In the genomic region with DNA sequence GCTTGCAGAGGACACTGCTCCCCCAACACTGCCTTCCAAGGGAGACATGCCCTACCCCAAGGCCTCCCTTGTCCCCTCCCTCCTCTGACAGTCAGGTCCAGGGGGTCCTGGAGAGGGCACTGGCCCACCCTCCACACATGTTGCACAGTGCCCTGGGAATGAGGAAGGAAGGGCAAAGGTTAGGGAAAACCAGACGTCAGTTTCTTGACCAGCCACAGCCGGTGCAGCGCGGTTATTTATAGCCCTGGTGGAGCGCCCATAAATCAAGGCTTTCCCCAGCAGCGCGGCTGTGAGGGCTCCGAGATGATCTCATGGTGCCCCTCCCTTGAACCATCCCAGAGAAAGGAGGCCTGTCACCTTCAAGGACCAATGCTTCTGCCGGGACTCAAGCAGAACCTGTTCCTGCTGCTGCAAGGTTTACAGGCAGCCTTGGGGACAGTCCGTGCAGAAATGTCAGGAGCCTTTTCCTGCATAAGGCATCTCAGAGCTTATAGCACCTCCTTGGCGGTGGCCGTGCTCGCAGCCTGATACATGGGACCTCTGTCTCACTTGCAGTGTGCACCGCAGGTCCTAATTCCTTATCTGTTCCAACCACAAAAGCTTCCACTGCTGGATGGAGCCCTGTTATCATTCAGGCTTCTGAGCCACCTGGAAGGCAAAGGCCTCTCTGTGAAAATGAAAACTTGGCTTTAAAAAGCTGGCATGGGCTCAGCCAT, we compare ENCODE assay signal across 10 cellular contexts.
DNase-seq lines count a peak whose midpoint lies in the region; ATAC-seq and TF ChIP-seq lines count a peak whose summit lies in the region.
"Had no signal": no experiment of that assay in that cellular context is flagged by ENCODE, and none has a peak within 500 bp of the region (broad histone marks: within the 10 kb centered on the region; RNA-seq: fewer than 3 reads in every experiment).

No MANE protein-coding gene starts in this region.

- ATAC-seq in GM21390 (IDR thresholded peaks at IDR 0.05; ENCODE audit: unreplicated experiment): no peak

- H3K79me2 ChIP-seq in fibroblast of lung (ENCODE audit: control insufficient read depth, insufficient read depth, low read length): no peaks in the 10 kb centered on the region

- peaks cover 10% of the 10 kb centered on the region for H3K9me3 Mint-ChIP-seq in nephron

- H3K4me1 Mint-ChIP-seq in nephron: peaks cover 25% of the 10 kb centered on the region
- H3K4me1 Mint-ChIP-seq: CD4-positive, CD25-positive, alpha-beta regulatory T cell had no signal

- H3K36me3 ChIP-seq in BLaER1: no peaks in the 10 kb centered on the region
- H3K36me3 ChIP-seq in fibroblast of lung (ENCODE audit: control insufficient read depth, insufficient read depth, low read length): no peaks in the 10 kb centered on the region

- no peaks in the 10 kb centered on the region for H4K20me1 ChIP-seq in BLaER1
- no peaks in the 10 kb centered on the region for H4K20me1 ChIP-seq in fibroblast of lung (ENCODE audit: control insufficient read depth, extremely low read depth, insufficient read depth, low read length)

- H3K27ac ChIP-seq in BLaER1 (no peak overlapping the region), fibroblast of lung (ENCODE audit: insufficient read depth, low read length) (no peak overlapping the region)

- H3K9me3 ChIP-seq in BLaER1 (peaks cover 27% of the 10 kb centered on the region), fibroblast of lung (ENCODE audit: control insufficient read depth, insufficient read depth, low read depth, low read length) (no peaks in the 10 kb centered on the region)

- H3K27me3 Mint-ChIP-seq in nephron (ENCODE audit: low read depth): peaks cover 12% of the 10 kb centered on the region
- H3K27me3 Mint-ChIP-seq: CD4-positive, CD25-positive, alpha-beta regulatory T cell had no signal

- H3K4me2 ChIP-seq in BLaER1 (peak overlapping the region; percentile 81), fibroblast of lung (ENCODE audit: extremely low read depth, insufficient read depth, low read length) (peak overlapping the region; percentile 45)

- H3K27ac Mint-ChIP-seq in nephron: peak overlapping the region in 2 of 3 experiments; percentile 60 to 65
- H3K27ac Mint-ChIP-seq: CD4-positive, CD25-positive, alpha-beta regulatory T cell had no signal

- H2AFZ ChIP-seq in fibroblast of lung (ENCODE audit: low read length): no peak overlapping the region

- H3K4me3 Mint-ChIP-seq in nephron: no peak overlapping the region
- H3K4me3 Mint-ChIP-seq: CD4-positive, CD25-positive, alpha-beta regulatory T cell had no signal

- H3K9ac ChIP-seq in BLaER1: peak overlapping the region; percentile 22; the same call in 1 of the 2 replicates
- H3K9ac ChIP-seq in fibroblast of lung (ENCODE audit: insufficient read depth, low read length): no peak overlapping the region

- peaks cover 5% of the 10 kb centered on the region for H3K36me3 Mint-ChIP-seq in nephron (ENCODE audit: low read depth)

- TF ChIP-seq CTCF in fibroblast of lung (conservative IDR thresholded peaks at IDR 0.05 in 1 of 2, IDR thresholded peaks at IDR 0.05 in 1 of 2; ENCODE audit: low read depth in 1 of 2, low read length in 2 of 2): no peak
- no peak for TF ChIP-seq CTCF in nephron (IDR thresholded peaks at IDR 0.05; ENCODE audit: unreplicated experiment in 3 of 3)

- no peak overlapping the region for H3K4me3 ChIP-seq in BLaER1
- H3K4me3 ChIP-seq in fibroblast of lung (replicated peaks in 1 of 4; ENCODE audit: control extremely low read depth in 1 of 4, insufficient read depth in 1 of 4, low read depth in 3 of 4, low read length in 4 of 4): no peak overlapping the region

- DNase-seq in OCI-M1 (lab: John Stamatoyannopoulos, UW): peak; percentile 90
- peak; percentile 49 to 68 for DNase-seq in fibroblast of lung (ENCODE audit: low read depth in 2 of 2)
- no peak for DNase-seq in activated effector memory CD4-positive, alpha-beta T cell treated with anti-CD3 and anti-CD28 coated beads, Interleukin-2, amount 50 U/mL, for 16 hours
- no peak for DNase-seq in effector CD8-positive, alpha-beta T cell (lab: John Stamatoyannopoulos, UW)
- DNase-seq in NCI-H1092 (lab: John Stamatoyannopoulos, UW): no peak
- DNase-seq: CD4-positive, CD25-positive, alpha-beta regulatory T cell; NCI-H1694 treated with DMSO at 0.1 percent for 48 hours had no signal

- H3K27me3 ChIP-seq in BLaER1 (no peaks in the 10 kb centered on the region), fibroblast of lung (ENCODE audit: control insufficient read depth, insufficient read depth, low read length) (no peaks in the 10 kb centered on the region)

- peaks cover 46% of the 10 kb centered on the region for H3K4me1 ChIP-seq in BLaER1
- H3K4me1 ChIP-seq in fibroblast of lung (ENCODE audit: control insufficient read depth, extremely low read depth, insufficient read depth, low read length): no peaks in the 10 kb centered on the region

Comparison
In these comparisons a context has a peak if more than half of its experiments do, and no peak if none do; other contexts are left out.
1. DNase-seq: peak in OCI-M1 (single experiment) and fibroblast of lung (2 of 2); none in activated effector memory CD4-positive, alpha-beta T cell treated with anti-CD3 and anti-CD28 coated beads, Interleukin-2, amount 50 U/mL, for 16 hours (single experiment), effector CD8-positive, alpha-beta T cell (single experiment) and NCI-H1092 (single experiment).